ENCODE assay signal across 8 cellular contexts in the genomic region with DNA sequence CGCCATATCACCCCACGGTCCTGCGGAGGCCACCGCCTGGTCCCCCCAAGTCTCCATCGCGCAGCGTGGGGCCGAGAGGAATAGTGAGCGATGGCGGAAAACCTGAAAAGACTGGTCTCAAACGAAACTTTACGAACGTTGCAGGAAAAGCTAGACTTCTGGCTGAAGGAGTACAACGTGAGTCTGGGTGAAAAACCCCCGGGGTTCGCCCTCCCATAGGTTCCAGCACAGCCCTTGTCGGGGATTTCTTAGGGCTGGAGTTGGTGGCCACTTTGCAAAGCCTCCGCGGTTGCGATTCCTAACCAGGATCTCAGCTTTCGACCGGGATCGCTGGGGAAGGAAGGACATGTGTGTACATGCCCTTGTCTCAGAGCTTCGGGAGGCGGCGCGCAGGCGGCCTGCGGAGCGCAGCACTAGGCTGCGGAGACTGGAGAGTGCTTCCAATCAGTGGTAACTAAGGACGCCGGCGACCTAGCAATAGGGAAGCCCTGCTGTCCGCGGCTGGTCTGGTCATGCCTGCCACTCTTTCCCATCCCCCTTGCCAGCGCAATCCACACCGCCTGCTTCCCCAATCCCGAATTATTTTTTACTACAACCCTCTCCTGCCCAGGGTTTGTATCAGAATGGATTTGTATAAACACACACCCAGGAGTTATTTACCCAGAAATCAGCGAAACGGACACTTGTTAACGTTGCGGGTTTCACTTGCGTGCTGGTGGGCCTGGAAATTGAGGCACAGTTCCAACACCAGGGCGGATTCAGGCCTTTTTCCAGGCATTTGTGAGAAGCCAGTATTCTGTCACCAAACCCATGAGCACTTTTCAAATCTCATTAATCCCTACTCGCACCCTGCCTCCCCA. TPM values are rescaled to one million over a fixed set of nuclear protein-coding genes. Genes with fewer than 3 reads are reported as not detected.
A peak's percentile ranks its signal among the peaks of the same experiment; 100 is the strongest.
DNase-seq lines count a peak whose midpoint lies in the region; ATAC-seq and TF ChIP-seq lines count a peak whose summit lies in the region.

No MANE protein-coding gene starts in this region.

- peaks cover 6% of the 10 kb centered on the region for H3K36me3 Mint-ChIP-seq in brain

- POLR2A ChIA-PET in GM10248 (lab: Yijun Ruan, JAX), result interaction anchor here (0.7 kb wide), 1 partner anchor 144 kb away, joined by 3 read pairs; no protein-coding TSS in a partner anchor

- H3K4me1 Mint-ChIP-seq in brain, result peaks cover 23% of the 10 kb centered on the region

- H3K27me3 Mint-ChIP-seq in brain, result peaks cover 48% of the 10 kb centered on the region

- H3K27ac Mint-ChIP-seq in brain, result peak overlapping the region; percentile 86 to 98 (median 94)

- TF ChIP-seq CTCF in 22Rv1 (IDR thresholded peaks at IDR 0.05), result no peak
- no peak for TF ChIP-seq CTCF in GM10248 (IDR thresholded peaks at IDR 0.05; ENCODE audit: control extremely low read depth, extremely low read depth, low read depth, missing control alignments)
- no peak for TF ChIP-seq CTCF in brain (conservative IDR thresholded peaks at IDR 0.05)

- ATAC-seq in HG02678 (IDR thresholded peaks at IDR 0.05; ENCODE audit: unreplicated experiment), result peak; percentile 56

- peak overlapping the region; percentile 68 for H3K27ac ChIP-seq in 22Rv1

- CTCF ChIA-PET in GM10248 (lab: Yijun Ruan, JAX), result interaction anchor here (1.2 kb wide), 1 partner anchor 19 kb away, joined by 3 read pairs; no protein-coding TSS in a partner anchor

- H3K4me3 ChIP-seq in iPS-11a (ENCODE audit: low read depth, low read length), result peak overlapping the region; percentile 57
- peak overlapping the region; percentile 76 for H3K4me3 ChIP-seq in skeletal muscle cell (ENCODE audit: low read depth, low read length)

- peaks cover 0 to 35% (median 18%) of the 10 kb centered on the region in 5 experiments for H3K9me3 Mint-ChIP-seq in brain

- DNase-seq in GM10248 (ENCODE audit: extremely low spot score), result peak; percentile 54
- peak; percentile 76 for DNase-seq in NCI-H345 (lab: John Stamatoyannopoulos, UW)
- peak; percentile 69 for DNase-seq in skeletal muscle cell (ENCODE audit: low read depth)
- no peak for DNase-seq in stimulated activated CD4-positive, alpha-beta T cell treated with anti-CD3 and anti-CD28 coated beads, Interleukin-4, amount 100 ng/mL, for 4 hours

- peak overlapping the region; percentile 84 to 97 (median 91) for H3K4me3 Mint-ChIP-seq in brain

RNA-seq across cellular contexts. Expression of gene SPATA18, which starts 0.7 kb away (rescaled TPM):
- 3.6 TPM for polyA plus RNA-seq in brain (ENCODE audit: insufficient read depth, low read depth, low replicate concordance)

RNA-seq across cellular contexts. Expression of gene SGCB, which starts 13.7 kb away (rescaled TPM):
- 60.0 TPM for polyA plus RNA-seq in brain (ENCODE audit: insufficient read depth, low read depth, low replicate concordance)

RNA-seq across cellular contexts. Expression of gene LRRC66, which starts 31.7 kb away (rescaled TPM):
- polyA plus RNA-seq in brain (ENCODE audit: insufficient read depth, low read depth, low replicate concordance), result 0.24 TPM

Comparison
In these comparisons a context has a peak if more than half of its experiments do, and no peak if none do; other contexts are left out.
1. DNase-seq: peak in GM10248 (single experiment), NCI-H345 (single experiment) and skeletal muscle cell (single experiment); none in stimulated activated CD4-positive, alpha-beta T cell treated with anti-CD3 and anti-CD28 coated beads, Interleukin-4, amount 100 ng/mL, for 4 hours (0 of 2).